In genomic region chr14:34498684-34499412, GRCh38 we compare ENCODE assay signal across 1 cellular context.
TF ChIP-seq lines count a peak whose summit lies in the region.

No MANE protein-coding gene starts in this region.

TF ChIP-seq in K562, 482 proteins besides CTCF, POLR2A, EP300 and RAD21 (continued from another document):
- TF ChIP-seq SAP30 (IDR thresholded peaks at IDR 0.05; ENCODE audit: borderline replicate concordance, insufficient read depth, low read depth, low read length, poor library complexity, severe bottlenecking): no peak
- TF ChIP-seq SRSF9 (IDR thresholded peaks at IDR 0.05; ENCODE audit: borderline replicate concordance, low read depth, low read length): no peak
- TF ChIP-seq NCOA2 (IDR thresholded peaks at IDR 0.05; ENCODE audit: partially characterized antibody in 2 of 2): no peak
- no peak for TF ChIP-seq ZBTB33 (CRISPR knock-in tag; IDR thresholded peaks at IDR 0.05)
- TF ChIP-seq PML (IDR thresholded peaks at IDR 0.05; ENCODE audit: low read length): no peak
- no peak for TF ChIP-seq STAT5A (IDR thresholded peaks at IDR 0.05; ENCODE audit: borderline replicate concordance, low read length)
- no peak for TF ChIP-seq ZFP36 (IDR thresholded peaks at IDR 0.05; ENCODE audit: low read depth, low read length, partially characterized antibody)
- TF ChIP-seq ZBTB7A (IDR thresholded peaks at IDR 0.05; ENCODE audit: borderline replicate concordance, control insufficient read depth, low read depth, low read length): no peak
- TF ChIP-seq ELF2 (CRISPR knock-in tag; IDR thresholded peaks at IDR 0.05): no peak
- no peak for TF ChIP-seq MTA2 (IDR thresholded peaks at IDR 0.05; ENCODE audit: low read depth)
- no peak for TF ChIP-seq ZFX (CRISPR knock-in tag; IDR thresholded peaks at IDR 0.05)
- TF ChIP-seq ARID2 (IDR thresholded peaks at IDR 0.05): no peak
- no peak for TF ChIP-seq ZNF699 (CRISPR knock-in tag; IDR thresholded peaks at IDR 0.05; ENCODE audit: insufficient replicate concordance)
- no peak for TF ChIP-seq TCFL5 (CRISPR knock-in tag; conservative IDR thresholded peaks at IDR 0.05)
- TF ChIP-seq MLX (CRISPR knock-in tag; conservative IDR thresholded peaks at IDR 0.05): no peak
- no peak for TF ChIP-seq BHLHE40 (IDR thresholded peaks at IDR 0.05; ENCODE audit: low read length)
